ENCODE assay signal across 8 cellular contexts in genomic region chr2:10057231-10058107, GRCh38. TPM values are rescaled to one million over a fixed set of nuclear protein-coding genes. Genes with fewer than 3 reads are reported as not detected.
DNase-seq lines count a peak whose midpoint lies in the region; ATAC-seq and TF ChIP-seq lines count a peak whose summit lies in the region.

No MANE protein-coding gene starts in this region.

- peak overlapping the region; percentile 34 to 75 (median 52); a peak in 18 of 22 replicates for H3K9ac ChIP-seq in BLaER1 treated with 17β-estradiol and CSF1 and Interleukin-3, amounts not matched to agents 10 nM and 100 nM
- peak overlapping the region; percentile 46 for H3K9ac ChIP-seq in HUES6 (ENCODE audit: low read length)
- H3K9ac ChIP-seq in smooth muscle cell (ENCODE audit: low read depth) = peak overlapping the region; percentile 50

- WGBS in hepatocyte (ENCODE audit: low lambda C conversion rate, missing lambda C conversion rate) = 9% methylated on average over 25 of the region's 28 CpGs
- 7% methylated on average over 26 of the region's 28 CpGs for WGBS in smooth muscle cell (ENCODE audit: low lambda C conversion rate)

- peaks cover 0 to 18% of the 10 kb centered on the region in 2 donors for H3K27me3 Mint-ChIP-seq in effector memory CD8-positive, alpha-beta T cell

- peaks cover 28% of the 10 kb centered on the region for H3K36me3 Mint-ChIP-seq in effector memory CD8-positive, alpha-beta T cell (ENCODE audit: insufficient read depth)

- no peaks in the 10 kb centered on the region for H3K4me1 Mint-ChIP-seq in effector memory CD8-positive, alpha-beta T cell (ENCODE audit: low read depth in 2 of 2)

- H3K27ac Mint-ChIP-seq in effector memory CD8-positive, alpha-beta T cell = no peak overlapping the region

- H2AFZ ChIP-seq in hepatocyte (peak overlapping the region; percentile 54), smooth muscle cell (ENCODE audit: low read depth) (peak overlapping the region; percentile 88)

- H3K36me3 ChIP-seq in BLaER1 treated with 17β-estradiol and CSF1 and Interleukin-3, amounts not matched to agents 10 nM and 100 nM = peaks cover 0 to 31% (median 18%) of the 10 kb centered on the region in 11 experiments; a peak in 18 of 22 replicates
- peaks cover 15% of the 10 kb centered on the region; the same call in 1 of the 2 replicates for H3K36me3 ChIP-seq in HUES6 (ENCODE audit: control insufficient read depth, insufficient read depth, low read length)
- H3K36me3 ChIP-seq in hepatocyte (replicated peaks; ENCODE audit: insufficient read depth, low read depth) = peaks cover 4% of the 10 kb centered on the region
- peaks cover 4% of the 10 kb centered on the region for H3K36me3 ChIP-seq in smooth muscle cell (ENCODE audit: low read depth)

- H3K4me3 ChIP-seq in BLaER1 treated with 17β-estradiol and CSF1 and Interleukin-3, amounts not matched to agents 10 nM and 100 nM = peak overlapping the region; percentile 7 to 61 (median 42); a peak in 14 of 20 replicates
- peak overlapping the region; percentile 58 for H3K4me3 ChIP-seq in HUES6 (ENCODE audit: low read depth, low read length)
- H3K4me3 ChIP-seq in hepatocyte = peak overlapping the region; percentile 4
- H3K4me3 ChIP-seq in smooth muscle cell = peak overlapping the region; percentile 51

- DNase-seq in amniotic epithelial cell (ENCODE audit: low read depth) (peak; percentile 77), hepatocyte (ENCODE audit: low spot score) (peak; percentile 82), smooth muscle cell (lab: John Stamatoyannopoulos, UW; ENCODE audit: unreplicated experiment) (peak; percentile 45)
- no peak for DNase-seq in effector memory CD8-positive, alpha-beta T cell

- no peaks in the 10 kb centered on the region for H3K9me2 ChIP-seq in hepatocyte (replicated peaks; ENCODE audit: insufficient read depth)

- peaks cover 37 to 51% (median 43%) of the 10 kb centered on the region in 10 experiments for H3K4me1 ChIP-seq in BLaER1 treated with 17β-estradiol and CSF1 and Interleukin-3, amounts not matched to agents 10 nM and 100 nM
- H3K4me1 ChIP-seq in HUES6 (ENCODE audit: control insufficient read depth, insufficient read depth, low read length) (peaks cover 28% of the 10 kb centered on the region), hepatocyte (ENCODE audit: insufficient read depth) (peaks cover 15% of the 10 kb centered on the region), smooth muscle cell (ENCODE audit: low read depth) (peaks cover 12% of the 10 kb centered on the region)

- no peak overlapping the region for H3K4me3 Mint-ChIP-seq in effector memory CD8-positive, alpha-beta T cell

- H3F3A ChIP-seq in smooth muscle cell (ENCODE audit: low read depth) = peaks cover 11% of the 10 kb centered on the region

- no peaks in the 10 kb centered on the region for H3K79me2 ChIP-seq in hepatocyte
- H3K79me2 ChIP-seq in smooth muscle cell (ENCODE audit: low read depth) = no peaks in the 10 kb centered on the region

- H3K4me2 ChIP-seq in BLaER1 treated with 17β-estradiol and CSF1 and Interleukin-3, amounts not matched to agents 10 nM and 100 nM = peak overlapping the region; percentile 80 to 96 (median 87)
- H3K4me2 ChIP-seq in hepatocyte (peak overlapping the region; percentile 76), smooth muscle cell (peak overlapping the region; percentile 89)

- no peaks in the 10 kb centered on the region for H3K9me3 Mint-ChIP-seq in effector memory CD8-positive, alpha-beta T cell

- no peak for ATAC-seq in effector memory CD8-positive, alpha-beta T cell (replicated peaks)
- ATAC-seq in HG02884 (IDR thresholded peaks at IDR 0.05; ENCODE audit: unreplicated experiment) (no peak), HG03520 (IDR thresholded peaks at IDR 0.05; ENCODE audit: unreplicated experiment) (no peak)

- no peaks in the 10 kb centered on the region for H3K9me3 ChIP-seq in BLaER1 treated with 17β-estradiol and CSF1 and Interleukin-3, amounts not matched to agents 10 nM and 100 nM (replicated peaks in 1 of 11)
- H3K9me3 ChIP-seq in HUES6 (ENCODE audit: control insufficient read depth, insufficient read depth, low read depth, low read length) = no peaks in the 10 kb centered on the region
- H3K9me3 ChIP-seq in hepatocyte (ENCODE audit: low read depth) = no peaks in the 10 kb centered on the region
- H3K9me3 ChIP-seq in smooth muscle cell (replicated peaks; ENCODE audit: low read depth) = no peaks in the 10 kb centered on the region

- peak overlapping the region in 10 of 11 experiments; percentile 3 to 82 (median 53); a peak in 16 of 22 replicates for H3K27ac ChIP-seq in BLaER1 treated with 17β-estradiol and CSF1 and Interleukin-3, amounts not matched to agents 10 nM and 100 nM
- peak overlapping the region; percentile 10; the same call in 1 of the 2 replicates for H3K27ac ChIP-seq in HUES6 (ENCODE audit: low read depth, low read length)
- H3K27ac ChIP-seq in hepatocyte = peak overlapping the region; percentile 63
- peak overlapping the region; percentile 91 for H3K27ac ChIP-seq in smooth muscle cell (ENCODE audit: low read depth)

- TF ChIP-seq CTCF in hepatocyte (IDR thresholded peaks at IDR 0.05; ENCODE audit: poor library complexity) (no peak), smooth muscle cell (IDR thresholded peaks at IDR 0.05; ENCODE audit: borderline replicate concordance, insufficient read depth, poor library complexity, severe bottlenecking) (no peak)

- H4K20me1 ChIP-seq in BLaER1 treated with 17β-estradiol and CSF1 and Interleukin-3, amounts not matched to agents 10 nM and 100 nM = peaks cover 0 to 26% (median 0%) of the 10 kb centered on the region in 11 experiments; a peak in 5 of 22 replicates
- H4K20me1 ChIP-seq in hepatocyte (ENCODE audit: insufficient read depth, poor library complexity, severe bottlenecking) = no peaks in the 10 kb centered on the region
- H4K20me1 ChIP-seq in smooth muscle cell (ENCODE audit: low read depth) = no peaks in the 10 kb centered on the region

- H3K27me3 ChIP-seq in BLaER1 treated with 17β-estradiol and CSF1 and Interleukin-3, amounts not matched to agents 10 nM and 100 nM = no peaks in the 10 kb centered on the region
- H3K27me3 ChIP-seq in HUES6 (ENCODE audit: control insufficient read depth, insufficient read depth, low read length) = no peaks in the 10 kb centered on the region
- H3K27me3 ChIP-seq in hepatocyte = no peaks in the 10 kb centered on the region
- H3K27me3 ChIP-seq in smooth muscle cell (ENCODE audit: low read depth) = no peaks in the 10 kb centered on the region

RNA-seq across cellular contexts. Expression of gene KLF11, which starts 14.1 kb away (rescaled TPM):
- total RNA-seq in hepatocyte = 8.6 and 11.3 TPM in 2 replicates
- 7.7 and 10.2 TPM in 2 replicates for polyA plus RNA-seq in hepatocyte
- 12.7 and 15.3 TPM in 2 replicates for total RNA-seq in smooth muscle cell
- 9.9 and 11.7 TPM in 2 replicates for polyA plus RNA-seq in smooth muscle cell

RNA-seq across cellular contexts. Expression of gene CYS1, which starts 22.7 kb away (rescaled TPM):
- total RNA-seq in hepatocyte (1.6 and 2.9 TPM in 2 replicates), smooth muscle cell (2.3 and 3.9 TPM in 2 replicates)
- polyA plus RNA-seq in hepatocyte (0.62 and 2.7 TPM in 2 replicates), smooth muscle cell (9.9 and 11.5 TPM in 2 replicates)

Comparison
In these comparisons a context has a peak if more than half of its experiments do, and no peak if none do; other contexts are left out.
1. H3K27ac ChIP-seq: peak in every context shown above with its lines; median percentile 91 in smooth muscle cell; 63 in hepatocyte; 53 in BLaER1 treated with 17β-estradiol and CSF1 and Interleukin-3, amounts not matched to agents 10 nM and 100 nM; 10 in HUES6.
2. H3K4me3 ChIP-seq: peak in every context shown above with its lines; median percentile 58 in HUES6; 51 in smooth muscle cell; 42 in BLaER1 treated with 17β-estradiol and CSF1 and Interleukin-3, amounts not matched to agents 10 nM and 100 nM; 4 in hepatocyte.
3. DNase-seq: peak in amniotic epithelial cell (single experiment), hepatocyte (single experiment) and smooth muscle cell (single experiment); none in effector memory CD8-positive, alpha-beta T cell (0 of 3).
4. Peak in every context shown above with its lines, with median percentiles within 50 percentile points of each other: H3K4me2 ChIP-seq and H3K9ac ChIP-seq.